1 cellular context compared by ENCODE assay signal in the genomic region with DNA sequence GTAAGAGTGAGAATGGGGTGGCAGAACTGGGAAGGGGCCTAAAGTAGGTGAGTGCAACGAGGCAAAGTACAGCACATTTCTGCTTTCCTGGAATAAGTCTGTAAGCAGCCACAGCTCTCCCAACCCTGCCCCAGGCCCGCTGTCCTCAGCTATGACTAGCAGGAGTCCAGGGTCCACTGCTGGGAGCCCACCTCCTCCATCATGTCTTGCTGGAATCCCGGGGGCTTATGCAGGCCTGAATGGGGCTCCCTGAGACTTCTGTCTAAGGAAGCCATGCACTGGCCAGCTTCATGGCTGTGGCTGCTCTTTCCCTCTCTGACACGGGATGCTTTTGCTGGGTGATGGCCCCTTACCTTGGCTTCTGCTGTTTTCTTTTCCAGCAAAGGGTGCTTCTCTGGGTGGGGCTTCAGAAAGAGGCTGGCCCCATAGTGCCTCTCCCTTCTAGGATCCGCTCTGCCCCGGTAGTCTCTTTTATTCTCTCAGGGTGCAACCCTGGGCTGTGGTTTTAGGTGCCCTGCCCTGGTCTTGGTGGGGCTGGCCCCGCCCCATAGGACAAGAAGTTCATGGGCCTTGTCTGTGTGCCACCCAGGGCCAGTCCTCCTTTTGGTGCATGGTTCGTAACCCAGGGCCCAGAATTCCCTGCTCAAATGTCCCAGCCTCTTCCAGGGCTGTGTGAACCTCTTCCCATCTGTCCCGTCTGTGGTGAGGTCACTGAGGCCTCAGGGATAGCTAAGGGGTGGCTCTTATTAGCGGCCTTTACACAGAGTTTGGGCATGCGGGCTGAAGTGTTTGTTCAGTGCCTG.
TF ChIP-seq lines count a peak whose summit lies in the region.

No MANE protein-coding gene starts in this region.

TF ChIP-seq in HepG2, 621 proteins besides CTCF, POLR2A, EP300 and RAD21 (continued from another document and continues in another):
- TF ChIP-seq, protein P1, sequence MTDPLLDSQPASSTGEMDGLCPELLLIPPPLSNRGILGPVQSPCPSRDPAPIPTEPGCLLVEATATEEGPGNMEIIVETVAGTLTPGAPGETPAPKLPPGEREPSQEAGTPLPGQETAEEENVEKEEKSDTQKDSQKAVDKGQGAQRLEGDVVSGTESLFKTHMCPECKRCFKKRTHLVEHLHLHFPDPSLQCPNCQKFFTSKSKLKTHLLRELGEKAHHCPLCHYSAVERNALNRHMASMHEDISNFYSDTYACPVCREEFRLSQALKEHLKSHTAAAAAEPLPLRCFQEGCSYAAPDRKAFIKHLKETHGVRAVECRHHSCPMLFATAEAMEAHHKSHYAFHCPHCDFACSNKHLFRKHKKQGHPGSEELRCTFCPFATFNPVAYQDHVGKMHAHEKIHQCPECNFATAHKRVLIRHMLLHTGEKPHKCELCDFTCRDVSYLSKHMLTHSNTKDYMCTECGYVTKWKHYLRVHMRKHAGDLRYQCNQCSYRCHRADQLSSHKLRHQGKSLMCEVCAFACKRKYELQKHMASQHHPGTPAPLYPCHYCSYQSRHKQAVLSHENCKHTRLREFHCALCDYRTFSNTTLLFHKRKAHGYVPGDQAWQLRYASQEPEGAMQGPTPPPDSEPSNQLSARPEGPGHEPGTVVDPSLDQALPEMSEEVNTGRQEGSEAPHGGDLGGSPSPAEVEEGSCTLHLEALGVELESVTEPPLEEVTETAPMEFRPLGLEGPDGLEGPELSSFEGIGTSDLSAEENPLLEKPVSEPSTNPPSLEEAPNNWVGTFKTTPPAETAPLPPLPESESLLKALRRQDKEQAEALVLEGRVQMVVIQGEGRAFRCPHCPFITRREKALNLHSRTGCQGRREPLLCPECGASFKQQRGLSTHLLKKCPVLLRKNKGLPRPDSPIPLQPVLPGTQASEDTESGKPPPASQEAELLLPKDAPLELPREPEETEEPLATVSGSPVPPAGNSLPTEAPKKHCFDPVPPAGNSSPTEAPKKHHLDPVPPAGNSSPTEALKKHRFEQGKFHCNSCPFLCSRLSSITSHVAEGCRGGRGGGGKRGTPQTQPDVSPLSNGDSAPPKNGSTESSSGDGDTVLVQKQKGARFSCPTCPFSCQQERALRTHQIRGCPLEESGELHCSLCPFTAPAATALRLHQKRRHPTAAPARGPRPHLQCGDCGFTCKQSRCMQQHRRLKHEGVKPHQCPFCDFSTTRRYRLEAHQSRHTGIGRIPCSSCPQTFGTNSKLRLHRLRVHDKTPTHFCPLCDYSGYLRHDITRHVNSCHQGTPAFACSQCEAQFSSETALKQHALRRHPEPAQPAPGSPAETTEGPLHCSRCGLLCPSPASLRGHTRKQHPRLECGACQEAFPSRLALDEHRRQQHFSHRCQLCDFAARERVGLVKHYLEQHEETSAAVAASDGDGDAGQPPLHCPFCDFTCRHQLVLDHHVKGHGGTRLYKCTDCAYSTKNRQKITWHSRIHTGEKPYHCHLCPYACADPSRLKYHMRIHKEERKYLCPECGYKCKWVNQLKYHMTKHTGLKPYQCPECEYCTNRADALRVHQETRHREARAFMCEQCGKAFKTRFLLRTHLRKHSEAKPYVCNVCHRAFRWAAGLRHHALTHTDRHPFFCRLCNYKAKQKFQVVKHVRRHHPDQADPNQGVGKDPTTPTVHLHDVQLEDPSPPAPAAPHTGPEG (CRISPR knock-in tag; IDR thresholded peaks at IDR 0.05), result no peak
- TF ChIP-seq PRPF4 (IDR thresholded peaks at IDR 0.05; ENCODE audit: low read depth, low read length, poor library complexity, severe bottlenecking), result no peak
- TF ChIP-seq GABPB1 (CRISPR knock-in tag; IDR thresholded peaks at IDR 0.05), result 0 out of 2 replicates have a peak, but pooled peaks have one; percentile 23
- TF ChIP-seq ZNF720 (CRISPR knock-in tag; IDR thresholded peaks at IDR 0.05), result no peak
- TF ChIP-seq, protein P2, sequence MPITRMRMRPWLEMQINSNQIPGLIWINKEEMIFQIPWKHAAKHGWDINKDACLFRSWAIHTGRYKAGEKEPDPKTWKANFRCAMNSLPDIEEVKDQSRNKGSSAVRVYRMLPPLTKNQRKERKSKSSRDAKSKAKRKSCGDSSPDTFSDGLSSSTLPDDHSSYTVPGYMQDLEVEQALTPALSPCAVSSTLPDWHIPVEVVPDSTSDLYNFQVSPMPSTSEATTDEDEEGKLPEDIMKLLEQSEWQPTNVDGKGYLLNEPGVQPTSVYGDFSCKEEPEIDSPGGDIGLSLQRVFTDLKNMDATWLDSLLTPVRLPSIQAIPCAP (CRISPR knock-in tag; IDR thresholded peaks at IDR 0.05; ENCODE audit: low read depth), result no peak
- TF ChIP-seq, protein P3, sequence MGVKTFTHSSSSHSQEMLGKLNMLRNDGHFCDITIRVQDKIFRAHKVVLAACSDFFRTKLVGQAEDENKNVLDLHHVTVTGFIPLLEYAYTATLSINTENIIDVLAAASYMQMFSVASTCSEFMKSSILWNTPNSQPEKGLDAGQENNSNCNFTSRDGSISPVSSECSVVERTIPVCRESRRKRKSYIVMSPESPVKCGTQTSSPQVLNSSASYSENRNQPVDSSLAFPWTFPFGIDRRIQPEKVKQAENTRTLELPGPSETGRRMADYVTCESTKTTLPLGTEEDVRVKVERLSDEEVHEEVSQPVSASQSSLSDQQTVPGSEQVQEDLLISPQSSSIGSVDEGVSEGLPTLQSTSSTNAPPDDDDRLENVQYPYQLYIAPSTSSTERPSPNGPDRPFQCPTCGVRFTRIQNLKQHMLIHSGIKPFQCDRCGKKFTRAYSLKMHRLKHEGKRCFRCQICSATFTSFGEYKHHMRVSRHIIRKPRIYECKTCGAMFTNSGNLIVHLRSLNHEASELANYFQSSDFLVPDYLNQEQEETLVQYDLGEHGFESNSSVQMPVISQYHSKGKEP (CRISPR knock-in tag; IDR thresholded peaks at IDR 0.05), result 0 out of 2 replicates have a peak, but pooled peaks have one; percentile 59
- TF ChIP-seq, protein P4, sequence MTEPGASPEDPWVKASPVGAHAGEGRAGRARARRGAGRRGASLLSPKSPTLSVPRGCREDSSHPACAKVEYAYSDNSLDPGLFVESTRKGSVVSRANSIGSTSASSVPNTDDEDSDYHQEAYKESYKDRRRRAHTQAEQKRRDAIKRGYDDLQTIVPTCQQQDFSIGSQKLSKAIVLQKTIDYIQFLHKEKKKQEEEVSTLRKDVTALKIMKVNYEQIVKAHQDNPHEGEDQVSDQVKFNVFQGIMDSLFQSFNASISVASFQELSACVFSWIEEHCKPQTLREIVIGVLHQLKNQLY (CRISPR knock-in tag; IDR thresholded peaks at IDR 0.05), result no peak
- no peak for TF ChIP-seq SSRP1 (CRISPR knock-in tag; IDR thresholded peaks at IDR 0.05)
- TF ChIP-seq, protein P5, sequence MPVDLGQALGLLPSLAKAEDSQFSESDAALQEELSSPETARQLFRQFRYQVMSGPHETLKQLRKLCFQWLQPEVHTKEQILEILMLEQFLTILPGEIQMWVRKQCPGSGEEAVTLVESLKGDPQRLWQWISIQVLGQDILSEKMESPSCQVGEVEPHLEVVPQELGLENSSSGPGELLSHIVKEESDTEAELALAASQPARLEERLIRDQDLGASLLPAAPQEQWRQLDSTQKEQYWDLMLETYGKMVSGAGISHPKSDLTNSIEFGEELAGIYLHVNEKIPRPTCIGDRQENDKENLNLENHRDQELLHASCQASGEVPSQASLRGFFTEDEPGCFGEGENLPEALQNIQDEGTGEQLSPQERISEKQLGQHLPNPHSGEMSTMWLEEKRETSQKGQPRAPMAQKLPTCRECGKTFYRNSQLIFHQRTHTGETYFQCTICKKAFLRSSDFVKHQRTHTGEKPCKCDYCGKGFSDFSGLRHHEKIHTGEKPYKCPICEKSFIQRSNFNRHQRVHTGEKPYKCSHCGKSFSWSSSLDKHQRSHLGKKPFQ (CRISPR knock-in tag; IDR thresholded peaks at IDR 0.05; ENCODE audit: insufficient replicate concordance), result no peak
- TF ChIP-seq ZNF558 (CRISPR knock-in tag; IDR thresholded peaks at IDR 0.05; ENCODE audit: borderline replicate concordance), result no peak
- no peak for TF ChIP-seq ZNF333 (CRISPR knock-in tag; IDR thresholded peaks at IDR 0.05; ENCODE audit: borderline replicate concordance)
- TF ChIP-seq NPAS2 (CRISPR knock-in tag; IDR thresholded peaks at IDR 0.05; ENCODE audit: borderline replicate concordance), result no peak
- TF ChIP-seq, protein P6, sequence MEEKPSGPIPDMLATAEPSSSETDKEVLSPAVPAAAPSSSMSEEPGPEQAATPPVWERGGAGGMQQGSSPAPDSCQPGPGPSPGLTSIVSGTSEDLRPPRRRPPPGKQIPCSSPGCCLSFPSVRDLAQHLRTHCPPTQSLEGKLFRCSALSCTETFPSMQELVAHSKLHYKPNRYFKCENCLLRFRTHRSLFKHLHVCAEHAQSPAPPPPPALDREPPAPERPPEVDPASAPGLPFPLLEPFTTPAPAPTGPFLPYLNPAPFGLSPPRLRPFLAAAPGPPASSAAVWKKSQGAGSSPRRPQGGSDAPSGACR (CRISPR knock-in tag; IDR thresholded peaks at IDR 0.05), result 0 out of 2 replicates have a peak, but pooled peaks have one; percentile 44
- TF ChIP-seq, protein P7, sequence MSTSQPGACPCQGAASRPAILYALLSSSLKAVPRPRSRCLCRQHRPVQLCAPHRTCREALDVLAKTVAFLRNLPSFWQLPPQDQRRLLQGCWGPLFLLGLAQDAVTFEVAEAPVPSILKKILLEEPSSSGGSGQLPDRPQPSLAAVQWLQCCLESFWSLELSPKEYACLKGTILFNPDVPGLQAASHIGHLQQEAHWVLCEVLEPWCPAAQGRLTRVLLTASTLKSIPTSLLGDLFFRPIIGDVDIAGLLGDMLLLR (CRISPR knock-in tag; IDR thresholded peaks at IDR 0.05), result no peak
- no peak for TF ChIP-seq ZNF557 (CRISPR knock-in tag; IDR thresholded peaks at IDR 0.05)
- TF ChIP-seq, protein P8, sequence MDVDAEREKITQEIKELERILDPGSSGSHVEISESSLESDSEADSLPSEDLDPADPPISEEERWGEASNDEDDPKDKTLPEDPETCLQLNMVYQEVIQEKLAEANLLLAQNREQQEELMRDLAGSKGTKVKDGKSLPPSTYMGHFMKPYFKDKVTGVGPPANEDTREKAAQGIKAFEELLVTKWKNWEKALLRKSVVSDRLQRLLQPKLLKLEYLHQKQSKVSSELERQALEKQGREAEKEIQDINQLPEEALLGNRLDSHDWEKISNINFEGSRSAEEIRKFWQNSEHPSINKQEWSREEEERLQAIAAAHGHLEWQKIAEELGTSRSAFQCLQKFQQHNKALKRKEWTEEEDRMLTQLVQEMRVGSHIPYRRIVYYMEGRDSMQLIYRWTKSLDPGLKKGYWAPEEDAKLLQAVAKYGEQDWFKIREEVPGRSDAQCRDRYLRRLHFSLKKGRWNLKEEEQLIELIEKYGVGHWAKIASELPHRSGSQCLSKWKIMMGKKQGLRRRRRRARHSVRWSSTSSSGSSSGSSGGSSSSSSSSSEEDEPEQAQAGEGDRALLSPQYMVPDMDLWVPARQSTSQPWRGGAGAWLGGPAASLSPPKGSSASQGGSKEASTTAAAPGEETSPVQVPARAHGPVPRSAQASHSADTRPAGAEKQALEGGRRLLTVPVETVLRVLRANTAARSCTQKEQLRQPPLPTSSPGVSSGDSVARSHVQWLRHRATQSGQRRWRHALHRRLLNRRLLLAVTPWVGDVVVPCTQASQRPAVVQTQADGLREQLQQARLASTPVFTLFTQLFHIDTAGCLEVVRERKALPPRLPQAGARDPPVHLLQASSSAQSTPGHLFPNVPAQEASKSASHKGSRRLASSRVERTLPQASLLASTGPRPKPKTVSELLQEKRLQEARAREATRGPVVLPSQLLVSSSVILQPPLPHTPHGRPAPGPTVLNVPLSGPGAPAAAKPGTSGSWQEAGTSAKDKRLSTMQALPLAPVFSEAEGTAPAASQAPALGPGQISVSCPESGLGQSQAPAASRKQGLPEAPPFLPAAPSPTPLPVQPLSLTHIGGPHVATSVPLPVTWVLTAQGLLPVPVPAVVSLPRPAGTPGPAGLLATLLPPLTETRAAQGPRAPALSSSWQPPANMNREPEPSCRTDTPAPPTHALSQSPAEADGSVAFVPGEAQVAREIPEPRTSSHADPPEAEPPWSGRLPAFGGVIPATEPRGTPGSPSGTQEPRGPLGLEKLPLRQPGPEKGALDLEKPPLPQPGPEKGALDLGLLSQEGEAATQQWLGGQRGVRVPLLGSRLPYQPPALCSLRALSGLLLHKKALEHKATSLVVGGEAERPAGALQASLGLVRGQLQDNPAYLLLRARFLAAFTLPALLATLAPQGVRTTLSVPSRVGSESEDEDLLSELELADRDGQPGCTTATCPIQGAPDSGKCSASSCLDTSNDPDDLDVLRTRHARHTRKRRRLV (CRISPR knock-in tag; IDR thresholded peaks at IDR 0.05), result no peak
- TF ChIP-seq ZNF329 (CRISPR knock-in tag; IDR thresholded peaks at IDR 0.05; ENCODE audit: low read depth), result no peak
- TF ChIP-seq CCAR2 (optimal IDR thresholded peaks at IDR 0.05; ENCODE audit: low read depth, low read length), result no peak
- peak; percentile 56; the same call in 1 of the 2 replicates for TF ChIP-seq ZNF614 (CRISPR knock-in tag; IDR thresholded peaks at IDR 0.05; ENCODE audit: borderline replicate concordance)
- TF ChIP-seq, protein P9, sequence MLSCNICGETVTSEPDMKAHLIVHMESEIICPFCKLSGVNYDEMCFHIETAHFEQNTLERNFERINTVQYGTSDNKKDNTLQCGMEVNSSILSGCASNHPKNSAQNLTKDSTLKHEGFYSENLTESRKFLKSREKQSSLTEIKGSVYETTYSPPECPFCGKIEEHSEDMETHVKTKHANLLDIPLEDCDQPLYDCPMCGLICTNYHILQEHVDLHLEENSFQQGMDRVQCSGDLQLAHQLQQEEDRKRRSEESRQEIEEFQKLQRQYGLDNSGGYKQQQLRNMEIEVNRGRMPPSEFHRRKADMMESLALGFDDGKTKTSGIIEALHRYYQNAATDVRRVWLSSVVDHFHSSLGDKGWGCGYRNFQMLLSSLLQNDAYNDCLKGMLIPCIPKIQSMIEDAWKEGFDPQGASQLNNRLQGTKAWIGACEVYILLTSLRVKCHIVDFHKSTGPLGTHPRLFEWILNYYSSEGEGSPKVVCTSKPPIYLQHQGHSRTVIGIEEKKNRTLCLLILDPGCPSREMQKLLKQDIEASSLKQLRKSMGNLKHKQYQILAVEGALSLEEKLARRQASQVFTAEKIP (CRISPR knock-in tag; IDR thresholded peaks at IDR 0.05; ENCODE audit: borderline replicate concordance), result no peak
- TF ChIP-seq TBP (CRISPR knock-in tag; IDR thresholded peaks at IDR 0.05), result no peak
